In the genomic region with DNA sequence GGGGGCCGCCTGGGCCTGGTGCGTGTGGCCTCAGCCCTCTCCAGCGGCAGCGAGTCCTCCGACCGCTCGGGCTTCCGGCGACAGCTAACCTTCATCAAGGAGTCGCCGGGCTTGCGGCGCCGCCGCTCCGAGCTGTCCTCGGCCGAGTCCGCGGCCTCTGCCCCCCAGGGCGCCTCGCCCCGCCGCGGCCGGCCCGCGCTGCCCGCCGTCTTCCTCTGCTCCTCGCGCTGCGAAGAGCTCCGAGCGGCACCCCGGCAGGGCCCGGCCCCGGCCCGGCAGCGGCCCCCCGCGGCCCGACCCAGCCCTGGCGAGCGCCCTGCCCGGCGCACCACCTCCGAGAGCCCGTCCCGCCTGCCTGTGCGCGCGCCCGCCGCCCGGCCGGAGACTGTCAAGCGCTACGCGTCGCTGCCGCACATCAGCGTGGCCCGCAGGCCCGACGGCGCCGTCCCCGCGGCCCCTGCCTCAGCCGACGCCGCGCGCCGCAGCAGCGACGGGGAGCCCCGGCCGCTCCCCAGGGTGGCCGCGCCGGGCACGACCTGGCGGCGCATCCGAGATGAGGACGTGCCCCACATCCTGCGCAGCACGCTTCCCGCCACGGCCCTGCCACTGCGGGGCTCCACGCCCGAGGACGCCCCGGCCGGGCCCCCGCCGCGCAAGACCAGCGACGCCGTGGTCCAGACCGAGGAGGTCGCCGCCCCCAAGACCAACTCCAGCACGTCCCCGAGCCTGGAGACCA, we compare ENCODE assay signal across 10 cellular contexts. TPM values are rescaled to one million over a fixed set of nuclear protein-coding genes. Genes with fewer than 3 reads are reported as not detected.
A peak's percentile ranks its signal among the peaks of the same experiment; 100 is the strongest.
DNase-seq lines count a peak whose midpoint lies in the region; ATAC-seq, FAIRE-seq and TF ChIP-seq lines count a peak whose summit lies in the region.
"Had no signal": no experiment of that assay in that cellular context is flagged by ENCODE, and none has a peak within 500 bp of the region (broad histone marks: within the 10 kb centered on the region; RNA-seq: fewer than 3 reads in every experiment).

No MANE protein-coding gene starts in this region.

- peaks cover 20% of the 10 kb centered on the region for H3K4me1 Mint-ChIP-seq in activated naive CD4-positive, alpha-beta T cell treated with anti-CD3 and anti-CD28 coated beads, Interleukin-2, amount 10 ng/mL, durations not matched to agents 7 days and 5 days
- peaks cover 17% of the 10 kb centered on the region for H3K4me1 Mint-ChIP-seq in activated naive CD4-positive, alpha-beta T cell treated with anti-CD3 and anti-CD28 coated beads for 36 hours (ENCODE audit: low read depth)
- peaks cover 4% of the 10 kb centered on the region for H3K4me1 Mint-ChIP-seq in activated T-cell treated with anti-CD3 and anti-CD28 coated beads, Interleukin-2, amount 50 U/mL, for 72 hours (ENCODE audit: low read depth)

- intact Hi-C loops in activated naive CD4-positive, alpha-beta T cell treated with anti-CD3 and anti-CD28 coated beads for 36 hours (cut with micrococcal nuclease): loop anchor here (5.0 kb wide), 1 partner anchor 288 kb away; no protein-coding TSS in a partner anchor
- intact Hi-C loops in kidney (cut with DNase I): no loop called here

- peaks cover 35% of the 10 kb centered on the region for H3K27me3 ChIP-seq in thoracic aorta (replicated peaks; ENCODE audit: insufficient read depth)

- H3K4me3 Mint-ChIP-seq in activated naive CD4-positive, alpha-beta T cell treated with anti-CD3 and anti-CD28 coated beads, Interleukin-2, amount 10 ng/mL, durations not matched to agents 7 days and 5 days: no peak overlapping the region
- H3K4me3 Mint-ChIP-seq in activated naive CD4-positive, alpha-beta T cell treated with anti-CD3 and anti-CD28 coated beads for 36 hours: no peak overlapping the region
- H3K4me3 Mint-ChIP-seq in activated T-cell treated with anti-CD3 and anti-CD28 coated beads, Interleukin-2, amount 50 U/mL, for 72 hours: peak overlapping the region in 1 of 2 donors; percentile 82

- H3K4me3 ChIP-seq in kidney (ENCODE audit: low read length in 2 of 2): no peak overlapping the region
- peak overlapping the region; percentile 70 for H3K4me3 ChIP-seq in thoracic aorta

- CTCF ChIA-PET in activated naive CD4-positive, alpha-beta T cell treated with anti-CD3 and anti-CD28 coated beads, Interleukin-2, amount 10 ng/mL, durations not matched to agents 7 days and 5 days (lab: Charles Lee): no interaction called here
- CTCF ChIA-PET in activated naive CD4-positive, alpha-beta T cell treated with anti-CD3 and anti-CD28 coated beads for 36 hours (lab: Charles Lee): interaction anchor here (1.3 kb wide), 1 partner anchor 25 kb away, joined by 3 read pairs; no protein-coding TSS in a partner anchor

- H3K36me3 Mint-ChIP-seq in activated naive CD4-positive, alpha-beta T cell treated with anti-CD3 and anti-CD28 coated beads, Interleukin-2, amount 10 ng/mL, durations not matched to agents 7 days and 5 days: no peaks in the 10 kb centered on the region
- H3K36me3 Mint-ChIP-seq in activated naive CD4-positive, alpha-beta T cell treated with anti-CD3 and anti-CD28 coated beads for 36 hours (ENCODE audit: low read depth): no peaks in the 10 kb centered on the region
- H3K36me3 Mint-ChIP-seq in activated T-cell treated with anti-CD3 and anti-CD28 coated beads, Interleukin-2, amount 50 U/mL, for 72 hours (ENCODE audit: insufficient read depth in 2 of 2): no peaks in the 10 kb centered on the region

- no peak overlapping the region for H3K9ac ChIP-seq in kidney (ENCODE audit: low read length in 2 of 2)

- peak; percentile 39 for ATAC-seq in activated T-cell treated with anti-CD3 and anti-CD28 coated beads, Interleukin-2, amount 50 U/mL, for 72 hours (replicated peaks in 1 of 2)
- no peak for ATAC-seq in thoracic aorta (ENCODE audit: insufficient number of reproducible peaks, low FRiP score, low read depth)
- no peak for ATAC-seq in GM19455 (IDR thresholded peaks at IDR 0.05; ENCODE audit: unreplicated experiment)
- ATAC-seq in GM18498 (IDR thresholded peaks at IDR 0.05; ENCODE audit: unreplicated experiment): no peak
- ATAC-seq: esophagus mucosa had no signal

- H3K27me3 Mint-ChIP-seq in activated naive CD4-positive, alpha-beta T cell treated with anti-CD3 and anti-CD28 coated beads, Interleukin-2, amount 10 ng/mL, durations not matched to agents 7 days and 5 days: peaks cover 88% of the 10 kb centered on the region
- H3K27me3 Mint-ChIP-seq in activated naive CD4-positive, alpha-beta T cell treated with anti-CD3 and anti-CD28 coated beads for 36 hours (ENCODE audit: low read depth): peaks cover 17% of the 10 kb centered on the region
- peaks cover 6% of the 10 kb centered on the region for H3K27me3 Mint-ChIP-seq in activated T-cell treated with anti-CD3 and anti-CD28 coated beads, Interleukin-2, amount 50 U/mL, for 72 hours (ENCODE audit: low read depth)

- no peak overlapping the region for H3K27ac ChIP-seq in kidney (ENCODE audit: low read depth in 2 of 2, low read length in 2 of 2)
- H3K27ac ChIP-seq in thoracic aorta: no peak overlapping the region

- no peaks in the 10 kb centered on the region for H3K9me3 ChIP-seq in kidney (ENCODE audit: control insufficient read depth in 1 of 2, low read length in 2 of 2)
- no peaks in the 10 kb centered on the region for H3K9me3 ChIP-seq in thoracic aorta

- H3K9me3 Mint-ChIP-seq in activated naive CD4-positive, alpha-beta T cell treated with anti-CD3 and anti-CD28 coated beads, Interleukin-2, amount 10 ng/mL, durations not matched to agents 7 days and 5 days: no peaks in the 10 kb centered on the region
- no peaks in the 10 kb centered on the region for H3K9me3 Mint-ChIP-seq in activated naive CD4-positive, alpha-beta T cell treated with anti-CD3 and anti-CD28 coated beads for 36 hours
- no peaks in the 10 kb centered on the region for H3K9me3 Mint-ChIP-seq in activated T-cell treated with anti-CD3 and anti-CD28 coated beads, Interleukin-2, amount 50 U/mL, for 72 hours

- H3K27ac Mint-ChIP-seq in activated naive CD4-positive, alpha-beta T cell treated with anti-CD3 and anti-CD28 coated beads, Interleukin-2, amount 10 ng/mL, durations not matched to agents 7 days and 5 days: no peak overlapping the region
- no peak overlapping the region for H3K27ac Mint-ChIP-seq in activated naive CD4-positive, alpha-beta T cell treated with anti-CD3 and anti-CD28 coated beads for 36 hours
- no peak overlapping the region for H3K27ac Mint-ChIP-seq in activated T-cell treated with anti-CD3 and anti-CD28 coated beads, Interleukin-2, amount 50 U/mL, for 72 hours

- no peaks in the 10 kb centered on the region for H3K36me3 ChIP-seq in kidney (ENCODE audit: control insufficient read depth in 1 of 2, insufficient read depth in 2 of 2, low read length in 2 of 2)
- no peaks in the 10 kb centered on the region for H3K36me3 ChIP-seq in thoracic aorta

- no peak for FAIRE-seq in kidney (lab: Jason Lieb, UNC)
- FAIRE-seq: RCC 7860 had no signal

- H3K4me1 ChIP-seq in kidney (ENCODE audit: control insufficient read depth in 1 of 2, insufficient read depth in 1 of 2, low read depth in 1 of 2, low read length in 2 of 2) (peaks cover 4 to 31% of the 10 kb centered on the region in 2 donors), thoracic aorta (ENCODE audit: control insufficient read depth in 1 of 2, low read depth in 2 of 2) (peaks cover 44 to 57% of the 10 kb centered on the region in 2 donors)

- DNase-seq in activated naive CD4-positive, alpha-beta T cell treated with anti-CD3 and anti-CD28 coated beads, Interleukin-2, amount 10 ng/mL, durations not matched to agents 7 days and 5 days: peak; percentile 50
- DNase-seq in activated naive CD4-positive, alpha-beta T cell treated with anti-CD3 and anti-CD28 coated beads for 36 hours: no peak
- peak in 1 of 2 donors; percentile 52 for DNase-seq in activated T-cell treated with anti-CD3 and anti-CD28 coated beads, Interleukin-2, amount 50 U/mL, for 72 hours
- DNase-seq in kidney (peak; percentile 76), thoracic aorta (ENCODE audit: low spot score) (no peak), CD1c-positive myeloid dendritic cell (ENCODE audit: extremely low spot score) (no peak)

- TF ChIP-seq CTCF in kidney (IDR thresholded peaks at IDR 0.05; ENCODE audit: borderline replicate concordance, extremely low read depth, insufficient read depth): no peak
- no peak for TF ChIP-seq CTCF in thoracic aorta (IDR thresholded peaks at IDR 0.05)

RNA-seq across cellular contexts. Expression of gene C19orf25, which starts 9.6 kb away (rescaled TPM):
- 10 to 100 TPM; 17.5 to 20.8 TPM for total RNA-seq in activated naive CD4-positive, alpha-beta T cell treated with anti-CD3 and anti-CD28 coated beads for 36 hours
- 10 to 100 TPM; 28.1 to 31.7 TPM for total RNA-seq in activated T-cell treated with anti-CD3 and anti-CD28 coated beads, Interleukin-2, amount 50 U/mL, for 72 hours
- total RNA-seq in kidney (32.5 TPM), thoracic aorta (10 to 100 TPM; 28.6 to 54.6 TPM)
- polyA plus RNA-seq in kidney (ENCODE audit: insufficient read depth, low read depth, low replicate concordance): 50.9 TPM

RNA-seq across cellular contexts. Expression of gene APC2, which starts 19.4 kb away (rescaled TPM):
- total RNA-seq in activated naive CD4-positive, alpha-beta T cell treated with anti-CD3 and anti-CD28 coated beads for 36 hours: under 1 TPM; 0.07 to 0.12 TPM
- under 1 TPM; 0.02 to 0.14 TPM for total RNA-seq in activated T-cell treated with anti-CD3 and anti-CD28 coated beads, Interleukin-2, amount 50 U/mL, for 72 hours
- total RNA-seq in kidney (0.25 TPM), thoracic aorta (under 1 TPM; 0.41 to 0.78 TPM)
- not detected for polyA plus RNA-seq in kidney (ENCODE audit: insufficient read depth, low read depth, low replicate concordance)

RNA-seq across cellular contexts. Expression of gene PCSK4, which starts 20.8 kb away (rescaled TPM):
- total RNA-seq in activated naive CD4-positive, alpha-beta T cell treated with anti-CD3 and anti-CD28 coated beads for 36 hours: 1 to 10 TPM; 1.5 to 1.7 TPM
- total RNA-seq in activated T-cell treated with anti-CD3 and anti-CD28 coated beads, Interleukin-2, amount 50 U/mL, for 72 hours: 10 to 100 TPM; 13.3 to 16.6 TPM
- 5.3 TPM for total RNA-seq in kidney
- polyA plus RNA-seq in kidney (ENCODE audit: insufficient read depth, low read depth, low replicate concordance): 5.5 TPM
- total RNA-seq in thoracic aorta: under 1 TPM; 0.56 to 0.68 TPM

RNA-seq across cellular contexts. Expression of gene REEP6, which starts 21.6 kb away (rescaled TPM):
- 1 to 10 TPM; 1.3 to 1.6 TPM for total RNA-seq in activated naive CD4-positive, alpha-beta T cell treated with anti-CD3 and anti-CD28 coated beads for 36 hours
- total RNA-seq in activated T-cell treated with anti-CD3 and anti-CD28 coated beads, Interleukin-2, amount 50 U/mL, for 72 hours: 1 to 10 TPM; 1.7 to 3.8 TPM
- total RNA-seq in kidney: 9.6 TPM
- polyA plus RNA-seq in kidney (ENCODE audit: insufficient read depth, low read depth, low replicate concordance): 60.0 TPM
- 1 to 10 TPM in 1 of 2 donors, under 1 TPM in 1; 0.35 to 1.6 TPM for total RNA-seq in thoracic aorta

RNA-seq across cellular contexts. Expression of gene RPS15, which starts 31.2 kb away (rescaled TPM):
- total RNA-seq in activated naive CD4-positive, alpha-beta T cell treated with anti-CD3 and anti-CD28 coated beads for 36 hours: 1,000 to 10,000 TPM; 1,902 to 1,906 TPM
- total RNA-seq in activated T-cell treated with anti-CD3 and anti-CD28 coated beads, Interleukin-2, amount 50 U/mL, for 72 hours: 1,000 to 10,000 TPM; 1,293 to 1,490 TPM
- 893 TPM for total RNA-seq in kidney
- 1,823 TPM for polyA plus RNA-seq in kidney (ENCODE audit: insufficient read depth, low read depth, low replicate concordance)
- total RNA-seq in thoracic aorta: 1,000 to 10,000 TPM; 1,512 to 2,119 TPM

Comparison
In these comparisons a context has a peak if more than half of its experiments do, and no peak if none do; other contexts are left out.
1. DNase-seq: peak in activated naive CD4-positive, alpha-beta T cell treated with anti-CD3 and anti-CD28 coated beads, Interleukin-2, amount 10 ng/mL, durations not matched to agents 7 days and 5 days (single experiment) and kidney (single experiment); none in activated naive CD4-positive, alpha-beta T cell treated with anti-CD3 and anti-CD28 coated beads for 36 hours (single experiment), thoracic aorta (single experiment) and CD1c-positive myeloid dendritic cell (single experiment).
2. ATAC-seq: peak in activated T-cell treated with anti-CD3 and anti-CD28 coated beads, Interleukin-2, amount 50 U/mL, for 72 hours (2 of 2); none in thoracic aorta (single experiment), GM19455 (single experiment) and GM18498 (single experiment).